In the genomic region with DNA sequence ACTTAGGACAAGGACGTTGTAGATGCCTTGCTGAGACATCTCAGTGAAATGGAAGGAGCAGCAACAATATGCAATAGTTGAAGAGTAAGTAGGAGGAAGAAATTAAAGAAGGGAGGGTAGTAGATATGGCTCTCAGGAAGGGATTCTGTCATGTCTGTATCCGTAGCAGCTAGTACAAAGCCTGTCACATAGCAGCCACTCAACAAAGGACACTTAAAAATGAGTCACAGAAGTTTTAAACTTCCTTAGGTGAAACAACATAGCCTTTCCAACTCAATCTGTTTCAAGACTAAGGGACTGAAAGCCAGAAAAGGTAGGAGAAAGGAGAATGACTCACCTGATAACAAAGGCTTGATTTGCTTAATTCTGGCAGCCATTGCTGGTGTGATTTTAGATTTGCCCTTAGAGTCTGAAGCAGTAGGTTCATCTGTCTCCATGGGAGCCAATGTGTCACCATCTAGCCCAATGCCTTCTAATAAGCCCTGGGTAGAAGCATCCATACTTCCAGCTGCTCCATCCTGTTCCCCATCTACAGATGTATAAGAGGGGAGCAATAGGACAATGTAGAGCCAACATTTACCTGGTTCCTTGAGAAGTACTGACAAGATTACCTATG, we compare ENCODE assay signal across 1 cellular context.
TF ChIP-seq lines count a peak whose summit lies in the region.

No MANE protein-coding gene starts in this region.

TF ChIP-seq in WTC11, 78 proteins besides CTCF, POLR2A, EP300 and RAD21 (continued from another document):
- TF ChIP-seq NR1H2 (CRISPR knock-in tag; IDR thresholded peaks at IDR 0.05): no peak
- TF ChIP-seq, protein P1, sequence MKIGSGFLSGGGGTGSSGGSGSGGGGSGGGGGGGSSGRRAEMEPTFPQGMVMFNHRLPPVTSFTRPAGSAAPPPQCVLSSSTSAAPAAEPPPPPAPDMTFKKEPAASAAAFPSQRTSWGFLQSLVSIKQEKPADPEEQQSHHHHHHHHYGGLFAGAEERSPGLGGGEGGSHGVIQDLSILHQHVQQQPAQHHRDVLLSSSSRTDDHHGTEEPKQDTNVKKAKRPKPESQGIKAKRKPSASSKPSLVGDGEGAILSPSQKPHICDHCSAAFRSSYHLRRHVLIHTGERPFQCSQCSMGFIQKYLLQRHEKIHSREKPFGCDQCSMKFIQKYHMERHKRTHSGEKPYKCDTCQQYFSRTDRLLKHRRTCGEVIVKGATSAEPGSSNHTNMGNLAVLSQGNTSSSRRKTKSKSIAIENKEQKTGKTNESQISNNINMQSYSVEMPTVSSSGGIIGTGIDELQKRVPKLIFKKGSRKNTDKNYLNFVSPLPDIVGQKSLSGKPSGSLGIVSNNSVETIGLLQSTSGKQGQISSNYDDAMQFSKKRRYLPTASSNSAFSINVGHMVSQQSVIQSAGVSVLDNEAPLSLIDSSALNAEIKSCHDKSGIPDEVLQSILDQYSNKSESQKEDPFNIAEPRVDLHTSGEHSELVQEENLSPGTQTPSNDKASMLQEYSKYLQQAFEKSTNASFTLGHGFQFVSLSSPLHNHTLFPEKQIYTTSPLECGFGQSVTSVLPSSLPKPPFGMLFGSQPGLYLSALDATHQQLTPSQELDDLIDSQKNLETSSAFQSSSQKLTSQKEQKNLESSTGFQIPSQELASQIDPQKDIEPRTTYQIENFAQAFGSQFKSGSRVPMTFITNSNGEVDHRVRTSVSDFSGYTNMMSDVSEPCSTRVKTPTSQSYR (CRISPR knock-in tag; IDR thresholded peaks at IDR 0.05): no peak
- no peak for TF ChIP-seq PRRX2 (CRISPR knock-in tag; IDR thresholded peaks at IDR 0.05)
- no peak for TF ChIP-seq GTF2I (CRISPR knock-in tag; conservative IDR thresholded peaks at IDR 0.05)
- TF ChIP-seq, protein P2, sequence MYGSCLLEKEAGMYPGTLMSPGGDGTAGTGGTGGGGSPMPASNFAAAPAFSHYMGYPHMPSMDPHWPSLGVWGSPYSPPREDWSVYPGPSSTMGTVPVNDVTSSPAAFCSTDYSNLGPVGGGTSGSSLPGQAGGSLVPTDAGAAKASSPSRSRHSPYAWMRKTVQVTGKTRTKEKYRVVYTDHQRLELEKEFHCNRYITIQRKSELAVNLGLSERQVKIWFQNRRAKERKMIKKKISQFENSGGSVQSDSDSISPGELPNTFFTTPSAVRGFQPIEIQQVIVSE (CRISPR knock-in tag; IDR thresholded peaks at IDR 0.05; ENCODE audit: borderline replicate concordance): no peak
- TF ChIP-seq, protein P3, sequence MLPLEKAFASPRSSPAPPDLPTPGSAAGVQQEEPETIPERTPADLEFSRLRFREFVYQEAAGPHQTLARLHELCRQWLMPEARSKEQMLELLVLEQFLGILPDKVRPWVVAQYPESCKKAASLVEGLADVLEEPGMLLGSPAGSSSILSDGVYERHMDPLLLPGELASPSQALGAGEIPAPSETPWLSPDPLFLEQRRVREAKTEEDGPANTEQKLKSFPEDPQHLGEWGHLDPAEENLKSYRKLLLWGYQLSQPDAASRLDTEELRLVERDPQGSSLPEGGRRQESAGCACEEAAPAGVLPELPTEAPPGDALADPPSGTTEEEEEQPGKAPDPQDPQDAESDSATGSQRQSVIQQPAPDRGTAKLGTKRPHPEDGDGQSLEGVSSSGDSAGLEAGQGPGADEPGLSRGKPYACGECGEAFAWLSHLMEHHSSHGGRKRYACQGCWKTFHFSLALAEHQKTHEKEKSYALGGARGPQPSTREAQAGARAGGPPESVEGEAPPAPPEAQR (CRISPR knock-in tag; IDR thresholded peaks at IDR 0.05): no peak
- TF ChIP-seq ZNF317 (CRISPR knock-in tag; IDR thresholded peaks at IDR 0.05; ENCODE audit: borderline replicate concordance, low read depth): no peak
- TF ChIP-seq, protein P4, sequence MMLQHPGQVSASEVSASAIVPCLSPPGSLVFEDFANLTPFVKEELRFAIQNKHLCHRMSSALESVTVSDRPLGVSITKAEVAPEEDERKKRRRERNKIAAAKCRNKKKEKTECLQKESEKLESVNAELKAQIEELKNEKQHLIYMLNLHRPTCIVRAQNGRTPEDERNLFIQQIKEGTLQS (CRISPR knock-in tag; conservative IDR thresholded peaks at IDR 0.05): no peak
